11 cellular contexts compared by ENCODE assay signal in the genomic region with DNA sequence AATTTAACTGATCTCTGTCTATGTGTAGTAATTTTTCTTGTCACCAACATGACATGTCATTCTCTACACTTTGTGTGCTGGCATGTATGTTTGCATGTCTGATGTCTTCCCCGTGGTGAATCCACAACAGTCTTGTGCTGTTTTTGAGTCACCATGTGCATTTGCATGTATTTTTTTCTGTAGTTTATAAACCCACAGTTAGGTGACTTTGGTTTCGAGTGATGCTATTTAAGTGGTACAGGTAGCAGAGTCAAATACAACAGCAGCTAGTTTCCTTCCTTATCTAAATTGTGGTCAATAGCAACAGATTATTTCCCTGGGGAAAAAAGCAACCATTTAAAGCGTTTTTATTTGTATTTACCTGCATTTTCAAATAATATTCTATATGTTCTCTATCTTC.
DNase-seq lines count a peak whose midpoint lies in the region; ATAC-seq lines count a peak whose summit lies in the region.
"Had no signal": no experiment of that assay in that cellular context is flagged by ENCODE, and none has a peak within 500 bp of the region (broad histone marks: within the 10 kb centered on the region; RNA-seq: fewer than 3 reads in every experiment).

No MANE protein-coding gene starts in this region.

- DNase-seq in SW 1271 (lab: John Stamatoyannopoulos, UW), result no peak
- DNase-seq in OCI-M2 (lab: John Stamatoyannopoulos, UW; ENCODE audit: unreplicated experiment), result no peak
- DNase-seq in inferior parietal cortex (ENCODE audit: extremely low spot score), result no peak
- no peak for DNase-seq in NCI-H82 treated with DMSO at 0.1 percent for 48 hours (lab: John Stamatoyannopoulos, UW; ENCODE audit: unreplicated experiment)
- DNase-seq: naive thymus-derived CD8-positive, alpha-beta T cell; NCI-H1436 treated with DMSO at 0.1 percent for 48 hours; NK-92 treated with Interleukin-12 subunit alpha and Interleukin-12 subunit beta, amount 100 ng/mL, for 24 hours had no signal

- peak; percentile 92 for ATAC-seq in GM18508 (IDR thresholded peaks at IDR 0.05; ENCODE audit: insufficient read depth, unreplicated experiment)
- peak; percentile 97 for ATAC-seq in GM19468 (IDR thresholded peaks at IDR 0.05; ENCODE audit: extremely low read depth, unreplicated experiment)
- peak; percentile 85 for ATAC-seq in HG02870 (IDR thresholded peaks at IDR 0.05; ENCODE audit: unreplicated experiment)
- peak; percentile 86 for ATAC-seq in HG03520 (IDR thresholded peaks at IDR 0.05; ENCODE audit: unreplicated experiment)
- ATAC-seq: naive thymus-derived CD8-positive, alpha-beta T cell had no signal
